Comparison of ENCODE assay signal across 8 cellular contexts in genomic region chr22:44567846-44568493, GRCh38.
A peak's percentile ranks its signal among the peaks of the same experiment; 100 is the strongest.
DNase-seq lines count a peak whose midpoint lies in the region; ATAC-seq and TF ChIP-seq lines count a peak whose summit lies in the region.

No MANE protein-coding gene starts in this region.

- no peak overlapping the region for H3K4me3 Mint-ChIP-seq in activated naive CD8-positive, alpha-beta T cell treated with anti-CD3 and anti-CD28 coated beads, Interleukin-2, amount 50 U/mL, for 24 hours

- no peak for TF ChIP-seq POLR2A in Peyer's patch (IDR thresholded peaks at IDR 0.05)

- H3K4me1 ChIP-seq in Peyer's patch (no peaks in the 10 kb centered on the region), left lung (no peaks in the 10 kb centered on the region)

- H3K9me3 Mint-ChIP-seq in activated naive CD8-positive, alpha-beta T cell treated with anti-CD3 and anti-CD28 coated beads, Interleukin-2, amount 50 U/mL, for 24 hours, result peaks cover 5% of the 10 kb centered on the region

- no peak overlapping the region for H3K27ac ChIP-seq in Peyer's patch
- no peak overlapping the region for H3K27ac ChIP-seq in left lung

- peaks cover 2% of the 10 kb centered on the region for H3K27me3 Mint-ChIP-seq in activated naive CD8-positive, alpha-beta T cell treated with anti-CD3 and anti-CD28 coated beads, Interleukin-2, amount 50 U/mL, for 24 hours

- H3K27ac Mint-ChIP-seq in activated naive CD8-positive, alpha-beta T cell treated with anti-CD3 and anti-CD28 coated beads, Interleukin-2, amount 50 U/mL, for 24 hours, result no peak overlapping the region

- no peak for ATAC-seq in activated naive CD8-positive, alpha-beta T cell treated with anti-CD3 and anti-CD28 coated beads, Interleukin-2, amount 50 U/mL, for 24 hours
- no peak for ATAC-seq in left lung
- no peak for ATAC-seq in HG03432 (IDR thresholded peaks at IDR 0.05; ENCODE audit: unreplicated experiment)

- no peaks in the 10 kb centered on the region for H3K36me3 ChIP-seq in Peyer's patch
- no peaks in the 10 kb centered on the region for H3K36me3 ChIP-seq in left lung

- intact Hi-C loops in left lung (cut with DNase I), result no loop called here

- TF ChIP-seq CTCF in Peyer's patch (IDR thresholded peaks at IDR 0.05) (peak in 5 of 6 experiments; percentile 17 to 59 (median 50)), left lung (IDR thresholded peaks at IDR 0.05) (peak; percentile 42 to 54)

- no peaks in the 10 kb centered on the region for H3K36me3 Mint-ChIP-seq in activated naive CD8-positive, alpha-beta T cell treated with anti-CD3 and anti-CD28 coated beads, Interleukin-2, amount 50 U/mL, for 24 hours (ENCODE audit: low read depth)

- no peaks in the 10 kb centered on the region for H3K4me1 Mint-ChIP-seq in activated naive CD8-positive, alpha-beta T cell treated with anti-CD3 and anti-CD28 coated beads, Interleukin-2, amount 50 U/mL, for 24 hours

- H3K9me3 ChIP-seq in Peyer's patch (no peaks in the 10 kb centered on the region), left lung (peaks cover 0 to 3% of the 10 kb centered on the region in 2 donors)

- H3K4me3 ChIP-seq in Peyer's patch, result no peak overlapping the region
- no peak overlapping the region for H3K4me3 ChIP-seq in left lung

- no peaks in the 10 kb centered on the region for H3K27me3 ChIP-seq in Peyer's patch
- H3K27me3 ChIP-seq in left lung, result peaks cover 0 to 15% of the 10 kb centered on the region in 2 donors

- peak; percentile 13 for DNase-seq in NK-92 treated with Interleukin-12 subunit alpha and Interleukin-12 subunit beta, amount 100 ng/mL, for 24 hours (lab: John Stamatoyannopoulos, UW)
- no peak for DNase-seq in NK-92 (lab: John Stamatoyannopoulos, UW; ENCODE audit: unreplicated experiment)
- peak in 2 of 3 donors; percentile 62 to 72 for DNase-seq in Peyer's patch
- peak; percentile 57 for DNase-seq in activated naive CD8-positive, alpha-beta T cell treated with anti-CD3 and anti-CD28 coated beads, Interleukin-2, amount 50 U/mL, for 24 hours
- DNase-seq in left lung, result peak in 1 of 2 donors; percentile 45
- DNase-seq in stimulated activated CD8-positive, alpha-beta memory T cell treated with anti-CD3 and anti-CD28 coated beads, Interleukin-7, amount 100 ng/mL, for 4 hours (ENCODE audit: low read depth in 2 of 2), result peak; percentile 3 to 15
- DNase-seq in hepatic stellate cell (ENCODE audit: low spot score), result no peak

Comparison
In these comparisons a context has a peak if more than half of its experiments do, and no peak if none do; other contexts are left out.
1. DNase-seq: peak in NK-92 treated with Interleukin-12 subunit alpha and Interleukin-12 subunit beta, amount 100 ng/mL, for 24 hours (single experiment), Peyer's patch (2 of 3), activated naive CD8-positive, alpha-beta T cell treated with anti-CD3 and anti-CD28 coated beads, Interleukin-2, amount 50 U/mL, for 24 hours (single experiment) and stimulated activated CD8-positive, alpha-beta memory T cell treated with anti-CD3 and anti-CD28 coated beads, Interleukin-7, amount 100 ng/mL, for 4 hours (2 of 2); none in NK-92 (single experiment) and hepatic stellate cell (single experiment).